ENCODE assay signal across 32 cellular contexts in genomic region chr14:33848009-33848408, GRCh38.
"Had no signal": no experiment of that assay in that cellular context is flagged by ENCODE, and none has a peak within 500 bp of the region (broad histone marks: within the 10 kb centered on the region; RNA-seq: fewer than 3 reads in every experiment).

No MANE protein-coding gene starts in this region.

- ATAC-seq: activated CD8-positive, alpha-beta memory T cell treated with anti-CD3 and anti-CD28 coated beads, Interleukin-2, amount 10 ng/mL, durations not matched to agents 7 days and 5 days; activated naive CD8-positive, alpha-beta T cell treated with anti-CD3 and anti-CD28 coated beads, Interleukin-2, amount 50 U/mL, for 24 hours; Right ventricle myocardium inferior had no signal

- H3K27me3 ChIP-seq: brain microvascular endothelial cell had no signal

- DNase-seq: activated B cell treated with CpG ODN at 0.5 μM for 24 hours; activated CD4-positive, alpha-beta memory T cell treated with anti-CD3 and anti-CD28 coated beads, Interleukin-2, amount 10 ng/mL, durations not matched to agents 7 days and 5 days; activated CD4-positive, alpha-beta T cell treated with anti-CD3 and anti-CD28 coated beads for 1 hour; activated CD4-positive, alpha-beta T cell treated with anti-CD3 and anti-CD28 coated beads for 48 hours; activated CD8-positive, alpha-beta memory T cell treated with anti-CD3 and anti-CD28 coated beads for 24 hours; activated CD8-positive, alpha-beta memory T cell treated with anti-CD3 and anti-CD28 coated beads, Interleukin-2, amount 10 ng/mL, durations not matched to agents 7 days and 5 days; activated CD8-positive, alpha-beta memory T cell treated with anti-CD3 and anti-CD28 coated beads, Interleukin-2, amount 50 U/mL, for 48 hours; activated effector memory CD4-positive, alpha-beta T cell treated with Interleukin-2 at 50 U/mL for 16 hours; activated naive CD4-positive, alpha-beta T cell treated with anti-CD3 and anti-CD28 coated beads, Interleukin-2, amount 10 ng/mL, durations not matched to agents 7 days and 5 days; activated naive CD8-positive, alpha-beta T cell treated with anti-CD3 and anti-CD28 coated beads, Interleukin-2, amount 50 U/mL, for 24 hours; activated T-cell treated with anti-CD3 and anti-CD28 coated beads, Interleukin-2, amount 50 U/mL, for 48 hours; aorta; brain microvascular endothelial cell; Karpas-422; KBM-7; NCI-H1048; NCI-H1105 treated with DMSO at 0.1 percent for 48 hours; NCI-H1436; NCI-H1694; NCI-H1930; NCI-H2081 treated with DMSO at 0.1 percent for 48 hours; NCI-H226; NCI-H524 treated with DMSO at 0.1 percent for 48 hours; NK-92 treated with Interleukin-12 subunit alpha and Interleukin-12 subunit beta, amount 100 ng/mL, for 24 hours; PC-9; SW 1271; T-helper 1 cell; T-helper 2 cell; T-helper 9 cell had no signal

- H3K4me3 ChIP-seq: PC-9 had no signal

- H3K4me2 ChIP-seq: PC-9 had no signal

- H2AFZ ChIP-seq: PC-9 had no signal

- H3K27ac ChIP-seq: brain microvascular endothelial cell, PC-9, RWPE1, VCaP had no signal

- H3K36me3 ChIP-seq: brain microvascular endothelial cell had no signal
